13 cellular contexts compared by ENCODE assay signal in the genomic region with DNA sequence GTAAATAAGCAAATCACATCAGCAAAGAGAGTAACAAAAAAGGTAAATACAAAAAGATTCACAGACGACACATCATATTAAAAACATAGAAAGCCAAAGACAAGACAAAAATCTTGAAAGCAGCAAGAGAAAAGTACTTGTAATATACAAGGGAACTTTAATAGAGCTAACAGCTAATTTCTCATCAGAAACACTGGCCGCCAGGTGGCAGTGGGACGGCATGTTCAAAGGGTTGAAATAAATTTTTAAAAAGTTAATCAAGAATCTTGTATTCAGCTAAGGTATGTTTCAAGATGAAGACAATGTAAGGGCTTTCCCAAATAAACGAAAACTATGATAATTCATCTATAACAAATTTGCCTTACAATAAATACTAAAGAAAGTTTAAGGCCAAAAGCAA.
DNase-seq lines count a peak whose midpoint lies in the region; ATAC-seq and TF ChIP-seq lines count a peak whose summit lies in the region.
"Had no signal": no experiment of that assay in that cellular context is flagged by ENCODE, and none has a peak within 500 bp of the region (broad histone marks: within the 10 kb centered on the region; RNA-seq: fewer than 3 reads in every experiment).

No MANE protein-coding gene starts in this region.

- H3K4me1 Mint-ChIP-seq in endothelial cell (ENCODE audit: unreplicated experiment) = no peaks in the 10 kb centered on the region
- H3K4me1 Mint-ChIP-seq in natural killer cell = no peaks in the 10 kb centered on the region
- no peaks in the 10 kb centered on the region for H3K4me1 Mint-ChIP-seq in activated naive CD8-positive, alpha-beta T cell treated with anti-CD3 and anti-CD28 coated beads, Interleukin-2, amount 50 U/mL, for 24 hours

- H3K27me3 ChIP-seq in left ventricle myocardium inferior (ENCODE audit: low read depth) (no peaks in the 10 kb centered on the region), upper lobe of right lung (no peaks in the 10 kb centered on the region)
- H3K27me3 ChIP-seq: vagina had no signal

- H3K9me3 Mint-ChIP-seq in endothelial cell (ENCODE audit: unreplicated experiment) (no peaks in the 10 kb centered on the region), natural killer cell (peaks cover 6 to 10% of the 10 kb centered on the region in 2 donors)
- no peaks in the 10 kb centered on the region for H3K9me3 Mint-ChIP-seq in activated naive CD8-positive, alpha-beta T cell treated with anti-CD3 and anti-CD28 coated beads, Interleukin-2, amount 50 U/mL, for 24 hours

- no peaks in the 10 kb centered on the region for H3K36me3 Mint-ChIP-seq in endothelial cell (ENCODE audit: low read depth, unreplicated experiment)
- no peaks in the 10 kb centered on the region for H3K36me3 Mint-ChIP-seq in natural killer cell
- no peaks in the 10 kb centered on the region for H3K36me3 Mint-ChIP-seq in activated naive CD8-positive, alpha-beta T cell treated with anti-CD3 and anti-CD28 coated beads, Interleukin-2, amount 50 U/mL, for 24 hours (ENCODE audit: low read depth)

- DNase-seq in left ventricle myocardium inferior (no peak), Right ventricle myocardium inferior (ENCODE audit: missing footprints) (no peak), NAMALWA (ENCODE audit: low spot score) (peak; percentile 58), endothelial cell (ENCODE audit: low spot score) (peak; percentile 30), upper lobe of right lung (no peak), natural killer cell (no peak)
- DNase-seq in activated naive CD8-positive, alpha-beta T cell treated with anti-CD3 and anti-CD28 coated beads, Interleukin-2, amount 50 U/mL, for 24 hours = no peak
- DNase-seq: activated CD4-positive, alpha-beta T cell treated with anti-CD3 and anti-CD28 coated beads, Interleukin-2, amount 50 U/mL, for 4 hours; cerebellar nuclear complex; NCI-H2081 treated with DMSO at 0.1 percent for 48 hours had no signal

- H3K27ac ChIP-seq in left ventricle myocardium inferior (replicated peaks) (no peak overlapping the region), upper lobe of right lung (no peak overlapping the region)
- H3K27ac ChIP-seq: vagina had no signal

- no peak overlapping the region for H3K27ac Mint-ChIP-seq in endothelial cell (ENCODE audit: unreplicated experiment)
- H3K27ac Mint-ChIP-seq in natural killer cell = no peak overlapping the region
- H3K27ac Mint-ChIP-seq in activated naive CD8-positive, alpha-beta T cell treated with anti-CD3 and anti-CD28 coated beads, Interleukin-2, amount 50 U/mL, for 24 hours = no peak overlapping the region

- intact Hi-C loops in left ventricle myocardium inferior (cut with micrococcal nuclease) = no loop called here
- intact Hi-C loops in Right ventricle myocardium inferior (cut with DNase I) = no loop called here
- intact Hi-C loops in upper lobe of right lung (cut with DNase I) = no loop called here
- intact Hi-C loops in natural killer cell (cut with micrococcal nuclease) = no loop called here

- H3K36me3 ChIP-seq in left ventricle myocardium inferior = no peaks in the 10 kb centered on the region
- no peaks in the 10 kb centered on the region for H3K36me3 ChIP-seq in upper lobe of right lung
- H3K36me3 ChIP-seq: vagina had no signal

- H3K9me3 ChIP-seq in left ventricle myocardium inferior (replicated peaks) (peaks cover 5% of the 10 kb centered on the region), upper lobe of right lung (no peaks in the 10 kb centered on the region)
- H3K9me3 ChIP-seq: vagina had no signal

- ATAC-seq in Right ventricle myocardium inferior = no peak
- no peak for ATAC-seq in upper lobe of right lung
- no peak for ATAC-seq in GM19023 (IDR thresholded peaks at IDR 0.05; ENCODE audit: unreplicated experiment)
- no peak for ATAC-seq in natural killer cell
- no peak for ATAC-seq in activated naive CD8-positive, alpha-beta T cell treated with anti-CD3 and anti-CD28 coated beads, Interleukin-2, amount 50 U/mL, for 24 hours
- ATAC-seq: left colon had no signal

- H3K4me3 Mint-ChIP-seq in endothelial cell (ENCODE audit: unreplicated experiment) (no peak overlapping the region), natural killer cell (no peak overlapping the region)
- H3K4me3 Mint-ChIP-seq in activated naive CD8-positive, alpha-beta T cell treated with anti-CD3 and anti-CD28 coated beads, Interleukin-2, amount 50 U/mL, for 24 hours = no peak overlapping the region

- TF ChIP-seq CTCF in left ventricle myocardium inferior (IDR thresholded peaks at IDR 0.05; ENCODE audit: borderline replicate concordance) = peak; percentile 20
- peak; percentile 71 for TF ChIP-seq CTCF in endothelial cell (IDR thresholded peaks at IDR 0.05; ENCODE audit: unreplicated experiment)
- TF ChIP-seq CTCF in upper lobe of right lung (IDR thresholded peaks at IDR 0.05) = peak; percentile 9
- TF ChIP-seq CTCF in natural killer cell (IDR thresholded peaks at IDR 0.05) = no peak

- H3K4me1 ChIP-seq in left ventricle myocardium inferior = no peaks in the 10 kb centered on the region
- no peaks in the 10 kb centered on the region for H3K4me1 ChIP-seq in upper lobe of right lung
- H3K4me1 ChIP-seq: vagina had no signal

- H3K4me3 ChIP-seq in left ventricle myocardium inferior (no peak overlapping the region), upper lobe of right lung (no peak overlapping the region)
- H3K4me3 ChIP-seq: vagina had no signal

- H3K27me3 Mint-ChIP-seq in endothelial cell (ENCODE audit: unreplicated experiment) (no peaks in the 10 kb centered on the region), natural killer cell (ENCODE audit: low read depth in 2 of 2) (no peaks in the 10 kb centered on the region)
- H3K27me3 Mint-ChIP-seq in activated naive CD8-positive, alpha-beta T cell treated with anti-CD3 and anti-CD28 coated beads, Interleukin-2, amount 50 U/mL, for 24 hours = no peaks in the 10 kb centered on the region

Comparison
In these comparisons a context has a peak if more than half of its experiments do, and no peak if none do; other contexts are left out.
1. DNase-seq: peak in NAMALWA (single experiment) and endothelial cell (single experiment); none in left ventricle myocardium inferior (single experiment), Right ventricle myocardium inferior (single experiment), upper lobe of right lung (single experiment), natural killer cell (single experiment) and activated naive CD8-positive, alpha-beta T cell treated with anti-CD3 and anti-CD28 coated beads, Interleukin-2, amount 50 U/mL, for 24 hours (single experiment).